Comparison of ENCODE assay signal across 1 cellular context in genomic region chr3:185702564-185703225, GRCh38.
TF ChIP-seq lines count a peak whose summit lies in the region.

No MANE protein-coding gene starts in this region.

TF ChIP-seq in K562, 482 proteins besides CTCF, POLR2A, EP300 and RAD21:
- TF ChIP-seq NFRKB (IDR thresholded peaks at IDR 0.05; ENCODE audit: low read depth) (peak; percentile 43; the same call in 1 of the 2 replicates), YY1 (IDR thresholded peaks at IDR 0.05; ENCODE audit: borderline replicate concordance in 1 of 3, control insufficient read depth in 1 of 3, extremely low read depth in 1 of 3, insufficient read depth in 3 of 3, insufficient read length in 1 of 3, insufficient replicate concordance in 2 of 3, low read depth in 1 of 3, low read length in 2 of 3) (peak in 1 of 3 experiments; percentile 35), ARID2 (IDR thresholded peaks at IDR 0.05) (0 out of 2 replicates have a peak, but pooled peaks have one; percentile 10), SMARCB1 (IDR thresholded peaks at IDR 0.05; ENCODE audit: insufficient read length, low read depth) (no peak), ZNF75A (CRISPR knock-in tag; IDR thresholded peaks at IDR 0.05) (peak; percentile 67; the same call in 1 of the 2 replicates)
- TF ChIP-seq, protein P1, sequence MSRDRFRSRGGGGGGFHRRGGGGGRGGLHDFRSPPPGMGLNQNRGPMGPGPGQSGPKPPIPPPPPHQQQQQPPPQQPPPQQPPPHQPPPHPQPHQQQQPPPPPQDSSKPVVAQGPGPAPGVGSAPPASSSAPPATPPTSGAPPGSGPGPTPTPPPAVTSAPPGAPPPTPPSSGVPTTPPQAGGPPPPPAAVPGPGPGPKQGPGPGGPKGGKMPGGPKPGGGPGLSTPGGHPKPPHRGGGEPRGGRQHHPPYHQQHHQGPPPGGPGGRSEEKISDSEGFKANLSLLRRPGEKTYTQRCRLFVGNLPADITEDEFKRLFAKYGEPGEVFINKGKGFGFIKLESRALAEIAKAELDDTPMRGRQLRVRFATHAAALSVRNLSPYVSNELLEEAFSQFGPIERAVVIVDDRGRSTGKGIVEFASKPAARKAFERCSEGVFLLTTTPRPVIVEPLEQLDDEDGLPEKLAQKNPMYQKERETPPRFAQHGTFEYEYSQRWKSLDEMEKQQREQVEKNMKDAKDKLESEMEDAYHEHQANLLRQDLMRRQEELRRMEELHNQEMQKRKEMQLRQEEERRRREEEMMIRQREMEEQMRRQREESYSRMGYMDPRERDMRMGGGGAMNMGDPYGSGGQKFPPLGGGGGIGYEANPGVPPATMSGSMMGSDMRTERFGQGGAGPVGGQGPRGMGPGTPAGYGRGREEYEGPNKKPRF (IDR thresholded peaks at IDR 0.05; ENCODE audit: low read depth, low read length): no peak
- TF ChIP-seq, protein P2, sequence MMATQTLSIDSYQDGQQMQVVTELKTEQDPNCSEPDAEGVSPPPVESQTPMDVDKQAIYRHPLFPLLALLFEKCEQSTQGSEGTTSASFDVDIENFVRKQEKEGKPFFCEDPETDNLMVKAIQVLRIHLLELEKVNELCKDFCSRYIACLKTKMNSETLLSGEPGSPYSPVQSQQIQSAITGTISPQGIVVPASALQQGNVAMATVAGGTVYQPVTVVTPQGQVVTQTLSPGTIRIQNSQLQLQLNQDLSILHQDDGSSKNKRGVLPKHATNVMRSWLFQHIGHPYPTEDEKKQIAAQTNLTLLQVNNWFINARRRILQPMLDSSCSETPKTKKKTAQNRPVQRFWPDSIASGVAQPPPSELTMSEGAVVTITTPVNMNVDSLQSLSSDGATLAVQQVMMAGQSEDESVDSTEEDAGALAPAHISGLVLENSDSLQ (IDR thresholded peaks at IDR 0.05): peak; percentile 47
